1 cellular context compared by ENCODE assay signal in the genomic region with DNA sequence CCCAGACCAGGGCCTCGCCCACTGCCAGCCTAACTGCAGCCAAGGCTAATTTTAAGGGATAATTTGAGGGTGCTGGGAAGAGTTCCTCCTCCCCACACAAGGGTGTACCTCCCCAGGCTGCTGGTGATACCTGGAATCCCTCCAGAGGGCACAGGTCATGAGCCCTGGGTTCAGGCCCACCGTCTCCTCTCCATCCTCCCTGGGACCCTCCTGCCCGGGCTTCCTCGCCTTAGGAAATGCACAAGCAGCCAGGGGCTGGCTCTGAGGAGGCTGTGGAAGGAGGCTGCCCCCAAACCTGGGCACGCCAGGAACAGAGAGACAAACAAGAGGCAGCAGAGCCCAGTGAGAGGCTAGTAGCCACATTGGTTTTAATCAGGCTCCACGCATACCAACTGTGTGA.
TF ChIP-seq lines count a peak whose summit lies in the region.

No MANE protein-coding gene starts in this region.

TF ChIP-seq in HepG2, 621 proteins besides CTCF, POLR2A, EP300 and RAD21 (continued from another document):
- TF ChIP-seq, protein P1, sequence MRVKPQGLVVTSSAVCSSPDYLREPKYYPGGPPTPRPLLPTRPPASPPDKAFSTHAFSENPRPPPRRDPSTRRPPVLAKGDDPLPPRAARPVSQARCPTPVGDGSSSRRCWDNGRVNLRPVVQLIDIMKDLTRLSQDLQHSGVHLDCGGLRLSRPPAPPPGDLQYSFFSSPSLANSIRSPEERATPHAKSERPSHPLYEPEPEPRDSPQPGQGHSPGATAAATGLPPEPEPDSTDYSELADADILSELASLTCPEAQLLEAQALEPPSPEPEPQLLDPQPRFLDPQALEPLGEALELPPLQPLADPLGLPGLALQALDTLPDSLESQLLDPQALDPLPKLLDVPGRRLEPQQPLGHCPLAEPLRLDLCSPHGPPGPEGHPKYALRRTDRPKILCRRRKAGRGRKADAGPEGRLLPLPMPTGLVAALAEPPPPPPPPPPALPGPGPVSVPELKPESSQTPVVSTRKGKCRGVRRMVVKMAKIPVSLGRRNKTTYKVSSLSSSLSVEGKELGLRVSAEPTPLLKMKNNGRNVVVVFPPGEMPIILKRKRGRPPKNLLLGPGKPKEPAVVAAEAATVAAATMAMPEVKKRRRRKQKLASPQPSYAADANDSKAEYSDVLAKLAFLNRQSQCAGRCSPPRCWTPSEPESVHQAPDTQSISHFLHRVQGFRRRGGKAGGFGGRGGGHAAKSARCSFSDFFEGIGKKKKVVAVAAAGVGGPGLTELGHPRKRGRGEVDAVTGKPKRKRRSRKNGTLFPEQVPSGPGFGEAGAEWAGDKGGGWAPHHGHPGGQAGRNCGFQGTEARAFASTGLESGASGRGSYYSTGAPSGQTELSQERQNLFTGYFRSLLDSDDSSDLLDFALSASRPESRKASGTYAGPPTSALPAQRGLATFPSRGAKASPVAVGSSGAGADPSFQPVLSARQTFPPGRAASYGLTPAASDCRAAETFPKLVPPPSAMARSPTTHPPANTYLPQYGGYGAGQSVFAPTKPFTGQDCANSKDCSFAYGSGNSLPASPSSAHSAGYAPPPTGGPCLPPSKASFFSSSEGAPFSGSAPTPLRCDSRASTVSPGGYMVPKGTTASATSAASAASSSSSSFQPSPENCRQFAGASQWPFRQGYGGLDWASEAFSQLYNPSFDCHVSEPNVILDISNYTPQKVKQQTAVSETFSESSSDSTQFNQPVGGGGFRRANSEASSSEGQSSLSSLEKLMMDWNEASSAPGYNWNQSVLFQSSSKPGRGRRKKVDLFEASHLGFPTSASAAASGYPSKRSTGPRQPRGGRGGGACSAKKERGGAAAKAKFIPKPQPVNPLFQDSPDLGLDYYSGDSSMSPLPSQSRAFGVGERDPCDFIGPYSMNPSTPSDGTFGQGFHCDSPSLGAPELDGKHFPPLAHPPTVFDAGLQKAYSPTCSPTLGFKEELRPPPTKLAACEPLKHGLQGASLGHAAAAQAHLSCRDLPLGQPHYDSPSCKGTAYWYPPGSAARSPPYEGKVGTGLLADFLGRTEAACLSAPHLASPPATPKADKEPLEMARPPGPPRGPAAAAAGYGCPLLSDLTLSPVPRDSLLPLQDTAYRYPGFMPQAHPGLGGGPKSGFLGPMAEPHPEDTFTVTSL (CRISPR knock-in tag; IDR thresholded peaks at IDR 0.05; ENCODE audit: borderline replicate concordance): no peak
- TF ChIP-seq HNRNPUL1 (IDR thresholded peaks at IDR 0.05; ENCODE audit: low read depth, low read length): no peak
- TF ChIP-seq, protein P2, sequence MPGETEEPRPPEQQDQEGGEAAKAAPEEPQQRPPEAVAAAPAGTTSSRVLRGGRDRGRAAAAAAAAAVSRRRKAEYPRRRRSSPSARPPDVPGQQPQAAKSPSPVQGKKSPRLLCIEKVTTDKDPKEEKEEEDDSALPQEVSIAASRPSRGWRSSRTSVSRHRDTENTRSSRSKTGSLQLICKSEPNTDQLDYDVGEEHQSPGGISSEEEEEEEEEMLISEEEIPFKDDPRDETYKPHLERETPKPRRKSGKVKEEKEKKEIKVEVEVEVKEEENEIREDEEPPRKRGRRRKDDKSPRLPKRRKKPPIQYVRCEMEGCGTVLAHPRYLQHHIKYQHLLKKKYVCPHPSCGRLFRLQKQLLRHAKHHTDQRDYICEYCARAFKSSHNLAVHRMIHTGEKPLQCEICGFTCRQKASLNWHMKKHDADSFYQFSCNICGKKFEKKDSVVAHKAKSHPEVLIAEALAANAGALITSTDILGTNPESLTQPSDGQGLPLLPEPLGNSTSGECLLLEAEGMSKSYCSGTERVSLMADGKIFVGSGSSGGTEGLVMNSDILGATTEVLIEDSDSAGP (CRISPR knock-in tag; IDR thresholded peaks at IDR 0.05; ENCODE audit: borderline replicate concordance): peak; percentile 21; the same call in 1 of the 2 replicates
- no peak for TF ChIP-seq RXRA (CRISPR knock-in tag; IDR thresholded peaks at IDR 0.05)
- no peak for TF ChIP-seq POLR2G (IDR thresholded peaks at IDR 0.05; ENCODE audit: low read depth, low read length)
- TF ChIP-seq SIX4 (CRISPR knock-in tag; IDR thresholded peaks at IDR 0.05): no peak
- TF ChIP-seq ZNF317 (CRISPR knock-in tag; IDR thresholded peaks at IDR 0.05): no peak
